Comparison of ENCODE assay signal across 7 cellular contexts in genomic region chr9:125126019-125126746, GRCh38. TPM values are rescaled to one million over a fixed set of nuclear protein-coding genes. Genes with fewer than 3 reads are reported as not detected.
DNase-seq lines count a peak whose midpoint lies in the region; ATAC-seq and TF ChIP-seq lines count a peak whose summit lies in the region.

No MANE protein-coding gene starts in this region.

- H3K4me3 ChIP-seq in SK-N-SH (ENCODE audit: low read depth in 2 of 2, low read length in 1 of 2) (no peak overlapping the region), skeletal muscle cell (ENCODE audit: low read depth, low read length) (no peak overlapping the region)

- H3K79me2 ChIP-seq in SK-N-SH (ENCODE audit: insufficient read depth) = peaks cover 4% of the 10 kb centered on the region

- peaks cover 14% of the 10 kb centered on the region for H3F3A ChIP-seq in SK-N-SH (replicated peaks; ENCODE audit: insufficient read depth)

- DNase-seq in SK-N-SH (peak; percentile 56), Right ventricle myocardium superior (peak; percentile 90), skeletal muscle cell (ENCODE audit: low read depth) (peak; percentile 100)
- peak; percentile 60 for DNase-seq in activated naive CD4-positive, alpha-beta T cell treated with anti-CD3 and anti-CD28 coated beads, Interleukin-2, amount 50 U/mL, for 16 hours

- peak overlapping the region; percentile 40 for H3K4me2 ChIP-seq in SK-N-SH

- TF ChIP-seq EP300 in SK-N-SH (IDR thresholded peaks at IDR 0.05; ENCODE audit: borderline replicate concordance in 1 of 2, low read depth in 1 of 2, low read length in 1 of 2) = peak in 1 of 2 experiments; percentile 68; a peak in 1 of 4 replicates

- TF ChIP-seq CTCF in SK-N-SH (IDR thresholded peaks at IDR 0.05) = no peak

- 95% methylated on average over 2 of the region's 2 CpGs for WGBS in SK-N-SH (ENCODE audit: low lambda C conversion rate)

- H4K20me1 ChIP-seq in SK-N-SH (ENCODE audit: insufficient read depth) = no peaks in the 10 kb centered on the region

- ATAC-seq in GM19035 (IDR thresholded peaks at IDR 0.05; ENCODE audit: unreplicated experiment) (peak; percentile 93), HG03159 (IDR thresholded peaks at IDR 0.05; ENCODE audit: unreplicated experiment) (peak; percentile 79), Right ventricle myocardium superior (ENCODE audit: poor library complexity) (peak; percentile 95), GM18870 (IDR thresholded peaks at IDR 0.05; ENCODE audit: unreplicated experiment) (no peak)

- no peaks in the 10 kb centered on the region for H3K9me2 ChIP-seq in SK-N-SH

- H3K27ac ChIP-seq in SK-N-SH (ENCODE audit: low read depth in 2 of 2, low read length in 1 of 2) = peak overlapping the region; percentile 48 to 76

- POLR2A ChIA-PET in SK-N-SH (lab: Yijun Ruan, JAX) = interaction anchor here (0.5 to 0.9 kb wide), 2 partner anchors 17 to 795 kb away, joined by 3 to 4 read pairs; partner anchors contain the start of gene SCAI

- peaks cover 6 to 12% of the 10 kb centered on the region in 2 experiments; a peak in 3 of 4 replicates for H3K4me1 ChIP-seq in SK-N-SH (ENCODE audit: control insufficient read depth in 1 of 2, insufficient read depth in 2 of 2, low read depth in 1 of 2, low read length in 1 of 2)

- intact Hi-C loops in Right ventricle myocardium superior (cut with DNase I) = no loop called here

- no peaks in the 10 kb centered on the region for H3K36me3 ChIP-seq in SK-N-SH (replicated peaks in 1 of 2; ENCODE audit: control insufficient read depth in 1 of 2, insufficient read depth in 2 of 2, low read length in 1 of 2)

- H3K9me3 ChIP-seq in SK-N-SH = no peaks in the 10 kb centered on the region

- TF ChIP-seq RAD21 in SK-N-SH (IDR thresholded peaks at IDR 0.05; ENCODE audit: low read length) = no peak

- no peak overlapping the region for H3K9ac ChIP-seq in SK-N-SH

- no peaks in the 10 kb centered on the region for H3K27me3 ChIP-seq in SK-N-SH (ENCODE audit: insufficient read depth)

- CTCF ChIA-PET in SK-N-SH (lab: Yijun Ruan, JAX) = interaction anchor here (3.7 kb wide), 1 partner anchor 17 kb away, joined by 17 read pairs; the partner anchor contains the start of gene SCAI

- peak overlapping the region; percentile 36; the same call in 1 of the 2 replicates for H2AFZ ChIP-seq in SK-N-SH (ENCODE audit: low read depth)

TF ChIP-seq in SK-N-SH, 30 proteins besides CTCF, POLR2A, EP300 and RAD21 (continues in another document):
- TF ChIP-seq SIN3A (IDR thresholded peaks at IDR 0.05; ENCODE audit: borderline replicate concordance, low read depth, low read length) = peak; percentile 74; the same call in 1 of the 2 replicates
- no peak for TF ChIP-seq GATA2 (CRISPR knock-in tag; IDR thresholded peaks at IDR 0.05)
- TF ChIP-seq GABPA (IDR thresholded peaks at IDR 0.05; ENCODE audit: low read depth) = no peak
- TF ChIP-seq YY1 (IDR thresholded peaks at IDR 0.05; ENCODE audit: low read depth) = no peak
- no peak for TF ChIP-seq RCOR1 (IDR thresholded peaks at IDR 0.05; ENCODE audit: low read length)
- peak; percentile 72 for TF ChIP-seq USF1 (IDR thresholded peaks at IDR 0.05; ENCODE audit: borderline replicate concordance, low read depth)
- peak; percentile 22; the same call in 1 of the 2 replicates for TF ChIP-seq TAF1 (IDR thresholded peaks at IDR 0.05; ENCODE audit: borderline replicate concordance, low read depth, low read length)
- peak; percentile 97 for TF ChIP-seq TCF12 (IDR thresholded peaks at IDR 0.05)
- no peak for TF ChIP-seq REST (IDR thresholded peaks at IDR 0.05; ENCODE audit: low read depth, low read length)
- TF ChIP-seq NRF1 (IDR thresholded peaks at IDR 0.05; ENCODE audit: low read depth, low read length) = no peak
- TF ChIP-seq NFIC (IDR thresholded peaks at IDR 0.05; ENCODE audit: borderline replicate concordance) = peak; percentile 95
- no peak for TF ChIP-seq RXRA (IDR thresholded peaks at IDR 0.05; ENCODE audit: borderline replicate concordance, low read depth)
- TF ChIP-seq, protein P1, sequence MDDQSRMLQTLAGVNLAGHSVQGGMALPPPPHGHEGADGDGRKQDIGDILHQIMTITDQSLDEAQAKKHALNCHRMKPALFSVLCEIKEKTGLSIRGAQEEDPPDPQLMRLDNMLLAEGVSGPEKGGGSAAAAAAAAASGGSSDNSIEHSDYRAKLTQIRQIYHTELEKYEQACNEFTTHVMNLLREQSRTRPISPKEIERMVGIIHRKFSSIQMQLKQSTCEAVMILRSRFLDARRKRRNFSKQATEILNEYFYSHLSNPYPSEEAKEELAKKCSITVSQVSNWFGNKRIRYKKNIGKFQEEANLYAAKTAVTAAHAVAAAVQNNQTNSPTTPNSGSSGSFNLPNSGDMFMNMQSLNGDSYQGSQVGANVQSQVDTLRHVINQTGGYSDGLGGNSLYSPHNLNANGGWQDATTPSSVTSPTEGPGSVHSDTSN (IDR thresholded peaks at IDR 0.05) = peak; percentile 84
- TF ChIP-seq RFX5 (IDR thresholded peaks at IDR 0.05; ENCODE audit: low read length) = no peak
- TF ChIP-seq, protein P2, sequence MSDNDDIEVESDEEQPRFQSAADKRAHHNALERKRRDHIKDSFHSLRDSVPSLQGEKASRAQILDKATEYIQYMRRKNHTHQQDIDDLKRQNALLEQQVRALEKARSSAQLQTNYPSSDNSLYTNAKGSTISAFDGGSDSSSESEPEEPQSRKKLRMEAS (IDR thresholded peaks at IDR 0.05; ENCODE audit: low read depth) = peak; percentile 97
- TF ChIP-seq MEF2A (IDR thresholded peaks at IDR 0.05; ENCODE audit: borderline replicate concordance, low read depth) = no peak
- no peak for TF ChIP-seq FOXJ3 (CRISPR knock-in tag; IDR thresholded peaks at IDR 0.05)
- peak; percentile 85 for TF ChIP-seq MXI1 (IDR thresholded peaks at IDR 0.05; ENCODE audit: low read depth, low read length)
- peak; percentile 63 for TF ChIP-seq JUND (IDR thresholded peaks at IDR 0.05)
- TF ChIP-seq ZBTB33 (IDR thresholded peaks at IDR 0.05; ENCODE audit: borderline replicate concordance, low read depth) = no peak
- no peak for TF ChIP-seq USF2 (IDR thresholded peaks at IDR 0.05; ENCODE audit: borderline replicate concordance, low read depth, low read length)

RNA-seq across cellular contexts. Expression of gene SCAI, which starts 17.1 kb away (rescaled TPM):
- 0.85 and 1.2 TPM in 2 replicates for polyA plus RNA-seq in SK-N-SH (2012; rRNA removed)
- polyA plus RNA-seq in SK-N-SH (2012; cell fraction: cytosol; rRNA removed) = 1.3 and 1.4 TPM in 2 replicates
- 2.8 and 2.9 TPM in 2 replicates for polyA plus RNA-seq in SK-N-SH (2012; cell fraction: nucleus; rRNA removed)
- 3.3 TPM for total RNA-seq in Right ventricle myocardium superior
